Comparison of ENCODE assay signal across 10 cellular contexts in the genomic region with DNA sequence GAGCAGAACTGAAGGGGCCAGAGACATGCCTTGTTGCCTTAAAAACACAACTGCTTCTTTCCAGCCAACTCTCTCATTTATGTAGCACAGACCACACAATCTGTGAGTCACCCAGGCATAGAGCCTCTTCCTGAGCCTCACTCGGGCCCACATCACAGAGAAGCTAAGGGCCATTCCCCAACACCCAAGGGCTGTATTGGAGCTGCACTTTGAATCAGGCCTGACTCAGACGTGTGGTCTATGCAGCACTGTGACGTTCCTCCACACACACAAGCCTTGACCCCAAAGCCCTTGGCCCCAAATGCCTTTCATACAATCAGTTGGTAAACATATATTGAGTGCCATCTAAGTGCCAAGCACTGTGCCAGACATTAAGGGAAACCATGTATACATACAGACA.
DNase-seq lines count a peak whose midpoint lies in the region; ATAC-seq, FAIRE-seq and TF ChIP-seq lines count a peak whose summit lies in the region.
"Had no signal": no experiment of that assay in that cellular context is flagged by ENCODE, and none has a peak within 500 bp of the region (broad histone marks: within the 10 kb centered on the region; RNA-seq: fewer than 3 reads in every experiment).

No MANE protein-coding gene starts in this region.

- H3K9me2 ChIP-seq in GM23338 (ENCODE audit: insufficient read depth): peaks cover 9% of the 10 kb centered on the region

- H3K23me2 ChIP-seq in H9 (ENCODE audit: insufficient read length, low read depth, low read length, poor library complexity, severe bottlenecking): no peaks in the 10 kb centered on the region

- H3K4me2 ChIP-seq in keratinocyte (ENCODE audit: control insufficient read depth, extremely low read depth, insufficient read depth, low read depth, low read length) (peak overlapping the region; percentile 63), H9 (ENCODE audit: insufficient read depth, insufficient read length, low read length) (no peak overlapping the region), GM23338 (no peak overlapping the region)

- H3F3A ChIP-seq in GM23338 (replicated peaks; ENCODE audit: low read depth): no peaks in the 10 kb centered on the region

- DNase-seq in GM12865 (ENCODE audit: low read depth): peak; percentile 72
- peak; percentile 2 for DNase-seq in HS-5 (ENCODE audit: low read depth)
- peak; percentile 64 for DNase-seq in keratinocyte (ENCODE audit: low read depth, low spot score)
- no peak for DNase-seq in H9
- no peak for DNase-seq in GM23338 (ENCODE audit: low spot score)
- no peak for DNase-seq in activated naive CD4-positive, alpha-beta T cell treated with anti-CD3 and anti-CD28 coated beads, Interleukin-2, amount 10 ng/mL, durations not matched to agents 7 days and 5 days
- DNase-seq in hippocampal formation (lab: John Stamatoyannopoulos, UW): no peak

- H3K4me1 ChIP-seq in keratinocyte (ENCODE audit: control insufficient read depth, extremely low read depth, insufficient read depth, low read length) (peaks cover 17% of the 10 kb centered on the region), H9 (ENCODE audit: insufficient read depth, low read length) (no peaks in the 10 kb centered on the region), GM23338 (ENCODE audit: insufficient read depth) (no peaks in the 10 kb centered on the region)

- H2BK15ac ChIP-seq in H9 (ENCODE audit: low read depth, low read length): no peak overlapping the region

- H3K27me3 Mint-ChIP-seq in H9 (ENCODE audit: low read depth) (peaks cover 2% of the 10 kb centered on the region), GM23338 (ENCODE audit: insufficient read depth, low read depth, poor library complexity) (no peaks in the 10 kb centered on the region)
- H3K27me3 Mint-ChIP-seq in activated naive CD4-positive, alpha-beta T cell treated with anti-CD3 and anti-CD28 coated beads, Interleukin-2, amount 10 ng/mL, durations not matched to agents 7 days and 5 days: no peaks in the 10 kb centered on the region

- H4K91ac ChIP-seq in H9 (ENCODE audit: insufficient read length, low read depth, low read length): no peak overlapping the region

- H2AK5ac ChIP-seq in H9 (ENCODE audit: insufficient read length, low read length): no peak overlapping the region

- H4K8ac ChIP-seq in H9 (replicated peaks; ENCODE audit: insufficient read length, low read depth, low read length): no peak overlapping the region

- H3K9me1 ChIP-seq in keratinocyte (ENCODE audit: control insufficient read depth, extremely low read depth, insufficient read depth, low read length): no peaks in the 10 kb centered on the region

- no peak overlapping the region for H3K56ac ChIP-seq in H9 (ENCODE audit: insufficient read length, low read depth, low read length)

- H3K23ac ChIP-seq in H9 (ENCODE audit: insufficient read length, low read depth, low read length): no peak overlapping the region

- H3K27me3 ChIP-seq in keratinocyte (ENCODE audit: control insufficient read depth, extremely low read depth, insufficient read depth, low read length) (no peaks in the 10 kb centered on the region), H9 (ENCODE audit: insufficient read depth, low read length) (no peaks in the 10 kb centered on the region), GM23338 (ENCODE audit: insufficient read depth) (no peaks in the 10 kb centered on the region)

- H3K4ac ChIP-seq in H9 (ENCODE audit: low read depth, low read length): no peak overlapping the region

- no peak overlapping the region for H2BK5ac ChIP-seq in H9 (ENCODE audit: insufficient read length, low read length)

- no peak overlapping the region for H3K18ac ChIP-seq in H9 (ENCODE audit: insufficient read length, low read depth, low read length)

- H3K4me3 Mint-ChIP-seq in H9 (no peak overlapping the region), GM23338 (no peak overlapping the region)
- H3K4me3 Mint-ChIP-seq in activated naive CD4-positive, alpha-beta T cell treated with anti-CD3 and anti-CD28 coated beads, Interleukin-2, amount 10 ng/mL, durations not matched to agents 7 days and 5 days: no peak overlapping the region

- H3K9me3 Mint-ChIP-seq in H9 (peaks cover 1 to 5% of the 10 kb centered on the region in 2 experiments; a peak in 4 of 5 replicates), GM23338 (peaks cover 5% of the 10 kb centered on the region; the same call in 2 of the 3 replicates)
- H3K9me3 Mint-ChIP-seq in activated naive CD4-positive, alpha-beta T cell treated with anti-CD3 and anti-CD28 coated beads, Interleukin-2, amount 10 ng/mL, durations not matched to agents 7 days and 5 days: no peaks in the 10 kb centered on the region

- peak overlapping the region; percentile 49 for H3K27ac ChIP-seq in keratinocyte (ENCODE audit: control insufficient read depth, insufficient read depth, low read length)
- H3K27ac ChIP-seq in H9 (ENCODE audit: insufficient read length, low read depth, low read length): no peak overlapping the region
- H3K27ac ChIP-seq in GM23338 (ENCODE audit: low read depth): no peak overlapping the region
- H3K27ac ChIP-seq: HL-60 had no signal

- no peaks in the 10 kb centered on the region for H3K79me1 ChIP-seq in H9 (ENCODE audit: insufficient read depth, low read depth, low read length, poor library complexity, severe bottlenecking)

- H2BK120ac ChIP-seq in H9 (ENCODE audit: low read depth, low read length, poor library complexity, severe bottlenecking): no peak overlapping the region

- ATAC-seq in GM21528 (IDR thresholded peaks at IDR 0.05; ENCODE audit: low FRiP score, unreplicated experiment) (peak; percentile 68), GM23338 (no peak)

- H3K9ac ChIP-seq in keratinocyte (ENCODE audit: control insufficient read depth, extremely low read depth, insufficient read depth, low read length) (peak overlapping the region; percentile 3), H9 (ENCODE audit: extremely low read depth, insufficient read length, low read length) (no peak overlapping the region)

- H4K20me1 ChIP-seq in keratinocyte (ENCODE audit: control insufficient read depth, extremely low read depth, insufficient read depth, low read length) (no peaks in the 10 kb centered on the region), H9 (ENCODE audit: control insufficient read depth, insufficient read depth, insufficient read length) (no peaks in the 10 kb centered on the region), GM23338 (replicated peaks; ENCODE audit: insufficient read depth) (no peaks in the 10 kb centered on the region)

- H3K14ac ChIP-seq in H9 (ENCODE audit: insufficient read depth, low read length): no peak overlapping the region

- no peak overlapping the region for H3K4me3 ChIP-seq in GM12865 (ENCODE audit: low read depth, low read length)
- H3K4me3 ChIP-seq in keratinocyte (ENCODE audit: control insufficient read depth in 2 of 3, extremely low read depth in 1 of 3, insufficient read depth in 2 of 3, low read depth in 1 of 3, low read length in 3 of 3): no peak overlapping the region
- H3K4me3 ChIP-seq in GM23338: no peak overlapping the region

- CTCF ChIA-PET in activated naive CD4-positive, alpha-beta T cell treated with anti-CD3 and anti-CD28 coated beads, Interleukin-2, amount 10 ng/mL, durations not matched to agents 7 days and 5 days (lab: Charles Lee): no interaction called here

- H3K36me3 ChIP-seq in keratinocyte (ENCODE audit: control insufficient read depth in 2 of 2, extremely low read depth in 1 of 2, insufficient read depth in 2 of 2, low read length in 2 of 2) (no peaks in the 10 kb centered on the region), GM23338 (ENCODE audit: insufficient read depth) (no peaks in the 10 kb centered on the region)

- H4K5ac ChIP-seq in H9 (ENCODE audit: insufficient read length, low read depth, low read length): no peak overlapping the region

- dilution Hi-C loops in keratinocyte (cut with MboI; ENCODE audit: extremely low pct_ligation_motif_present, low sequenced_read_pairs): no loop called here

- H3K27ac Mint-ChIP-seq in H9: no peak overlapping the region
- no peak overlapping the region for H3K27ac Mint-ChIP-seq in GM23338
- H3K27ac Mint-ChIP-seq in activated naive CD4-positive, alpha-beta T cell treated with anti-CD3 and anti-CD28 coated beads, Interleukin-2, amount 10 ng/mL, durations not matched to agents 7 days and 5 days: no peak overlapping the region

- no peaks in the 10 kb centered on the region; a peak in 1 of 4 replicates for H3K4me1 Mint-ChIP-seq in H9
- no peaks in the 10 kb centered on the region for H3K4me1 Mint-ChIP-seq in GM23338
- H3K4me1 Mint-ChIP-seq in activated naive CD4-positive, alpha-beta T cell treated with anti-CD3 and anti-CD28 coated beads, Interleukin-2, amount 10 ng/mL, durations not matched to agents 7 days and 5 days: no peaks in the 10 kb centered on the region

- H2BK20ac ChIP-seq in H9 (ENCODE audit: low read depth, low read length, poor library complexity, severe bottlenecking): no peak overlapping the region

- H3K9me3 ChIP-seq in keratinocyte (ENCODE audit: control insufficient read depth, low read depth, low read length) (no peaks in the 10 kb centered on the region), H9 (ENCODE audit: control insufficient read depth, low read depth, low read length) (no peaks in the 10 kb centered on the region)

- H3K36me3 Mint-ChIP-seq in H9 (ENCODE audit: insufficient read depth in 1 of 3, low read depth in 3 of 3): no peaks in the 10 kb centered on the region
- H3K36me3 Mint-ChIP-seq in GM23338 (ENCODE audit: low read depth): no peaks in the 10 kb centered on the region
- H3K36me3 Mint-ChIP-seq in activated naive CD4-positive, alpha-beta T cell treated with anti-CD3 and anti-CD28 coated beads, Interleukin-2, amount 10 ng/mL, durations not matched to agents 7 days and 5 days: no peaks in the 10 kb centered on the region

- TF ChIP-seq CTCF in GM12865 (IDR thresholded peaks at IDR 0.05; ENCODE audit: insufficient read depth, low read depth, low read length, missing control alignments): no peak
- TF ChIP-seq CTCF in keratinocyte (optimal IDR thresholded peaks at IDR 0.05 in 1 of 3, IDR thresholded peaks at IDR 0.05 in 1 of 3, conservative IDR thresholded peaks at IDR 0.05 in 1 of 3; ENCODE audit: extremely low read depth in 1 of 3, insufficient read depth in 2 of 3, low read length in 3 of 3): no peak
- no peak for TF ChIP-seq CTCF in H9 (conservative IDR thresholded peaks at IDR 0.05)
- no peak for TF ChIP-seq CTCF in GM23338 (conservative IDR thresholded peaks at IDR 0.05; ENCODE audit: low read depth in 2 of 2)

- H3K79me2 ChIP-seq in keratinocyte (ENCODE audit: control insufficient read depth, insufficient read depth, low read length) (no peaks in the 10 kb centered on the region), H9 (ENCODE audit: insufficient read depth, low read length) (no peaks in the 10 kb centered on the region), GM23338 (replicated peaks; ENCODE audit: insufficient read depth) (no peaks in the 10 kb centered on the region)

- H2AFZ ChIP-seq in keratinocyte (ENCODE audit: control insufficient read depth, low read length) (peak overlapping the region; percentile 11), H9 (ENCODE audit: low read length) (no peak overlapping the region), GM23338 (no peak overlapping the region)

- WGBS in H9 (ENCODE audit: extremely low coverage, insufficient read length, low lambda C conversion rate): no CpG with 5 or more reads among the region's 3 CpGs

- no peak overlapping the region for H3T11ph ChIP-seq in H9 (ENCODE audit: low read length)

- FAIRE-seq in keratinocyte (lab: Jason Lieb, UNC): peak; percentile 96
- FAIRE-seq: TTC549 had no signal

- H2BK12ac ChIP-seq in H9 (ENCODE audit: insufficient read length, low read depth, low read length): no peak overlapping the region

Comparison
In these comparisons a context has a peak if more than half of its experiments do, and no peak if none do; other contexts are left out.
1. DNase-seq: peak in GM12865 (single experiment), HS-5 (single experiment) and keratinocyte (single experiment); none in H9 (single experiment), GM23338 (single experiment), activated naive CD4-positive, alpha-beta T cell treated with anti-CD3 and anti-CD28 coated beads, Interleukin-2, amount 10 ng/mL, durations not matched to agents 7 days and 5 days (single experiment) and hippocampal formation (0 of 2).